In the genomic region with DNA sequence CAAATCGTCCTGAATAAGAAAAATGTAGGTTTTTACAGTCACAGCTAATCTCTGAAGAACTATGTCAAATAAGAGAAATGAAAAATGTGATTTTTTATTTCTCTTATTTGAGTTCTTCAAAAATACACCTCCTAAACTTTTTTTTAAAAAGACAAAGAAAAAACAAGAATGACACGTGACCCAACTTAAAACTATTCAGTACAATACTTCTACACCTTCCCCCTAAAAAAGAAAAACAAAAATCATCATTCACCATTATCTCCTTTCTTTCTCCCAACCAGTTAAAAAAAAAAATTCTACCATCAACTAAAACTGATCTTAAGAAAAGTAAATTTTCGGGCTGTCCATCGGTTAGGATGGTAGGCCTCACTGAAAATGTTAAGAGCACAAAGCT, we compare ENCODE assay signal across 8 cellular contexts. TPM values are rescaled to one million over a fixed set of nuclear protein-coding genes. Genes with fewer than 3 reads are reported as not detected.
DNase-seq lines count a peak whose midpoint lies in the region; ATAC-seq and TF ChIP-seq lines count a peak whose summit lies in the region.

No MANE protein-coding gene starts in this region.

- POLR2A ChIA-PET in MCF 10A (lab: Yijun Ruan, JAX): interaction anchor here (0.6 to 13.7 kb wide), 28 partner anchors 9 to 1210 kb away, joined by 3 to 650 read pairs (median 10); a partner anchor contains a TSS

- peaks cover 66% of the 10 kb centered on the region for H3K36me3 Mint-ChIP-seq in MCF 10A (ENCODE audit: insufficient read depth, unreplicated experiment)

- H3K4me3 ChIP-seq in cardiac muscle cell: peak overlapping the region; percentile 100
- peak overlapping the region; percentile 89 for H3K4me3 ChIP-seq in mesodermal cell (ENCODE audit: extremely low read depth, insufficient read depth, low read length, poor library complexity, severe bottlenecking)
- H3K4me3 ChIP-seq in urinary bladder (ENCODE audit: low read depth, low read length): peak overlapping the region; percentile 92

- H3K4me1 ChIP-seq in cardiac muscle cell (ENCODE audit: low read depth) (peaks cover 37% of the 10 kb centered on the region), mesodermal cell (ENCODE audit: control insufficient read depth, insufficient read depth, low read length, poor library complexity, severe bottlenecking) (peaks cover 20% of the 10 kb centered on the region), urinary bladder (ENCODE audit: insufficient read depth) (no peaks in the 10 kb centered on the region)

- H3K9me3 Mint-ChIP-seq in MCF 10A (ENCODE audit: unreplicated experiment): no peaks in the 10 kb centered on the region

- peak overlapping the region; percentile 99 for H3K27ac Mint-ChIP-seq in MCF 10A (ENCODE audit: low read depth, unreplicated experiment)

- DNase-seq in cardiac muscle cell (ENCODE audit: low read depth in 1 of 2, low spot score in 1 of 2) (no peak), left cardiac atrium (no peak), MCF 10A (ENCODE audit: unreplicated experiment) (no peak), kidney tubule cell (ENCODE audit: low spot score) (no peak)

- no TSS peak for BruUV-seq in MCF 10A (replicated peaks; lab: Mats Ljungman, UMichigan)

- 31 to 40% methylated on average over 1 to 3 of the region's 4 CpGs for WGBS in mesodermal cell (ENCODE audit: insufficient coverage in 2 of 2), 2 experiments
- WGBS in urinary bladder: 9% methylated on average over 4 of the region's 4 CpGs

- H3K27ac ChIP-seq in cardiac muscle cell (peak overlapping the region; percentile 91), mesodermal cell (ENCODE audit: low read depth, low read length, severe bottlenecking) (peak overlapping the region; percentile 92), urinary bladder (ENCODE audit: low read depth) (peak overlapping the region; percentile 98)

- H3K4me1 Mint-ChIP-seq in MCF 10A (ENCODE audit: insufficient read depth, unreplicated experiment): peaks cover 46% of the 10 kb centered on the region

- TF ChIP-seq CTCF in cardiac muscle cell (IDR thresholded peaks at IDR 0.05; ENCODE audit: low read depth, low read length): no peak
- TF ChIP-seq CTCF in MCF 10A (IDR thresholded peaks at IDR 0.05; ENCODE audit: unreplicated experiment): no peak

- no peaks in the 10 kb centered on the region for H3K27me3 Mint-ChIP-seq in MCF 10A (ENCODE audit: insufficient read depth, unreplicated experiment)

- CTCF ChIA-PET in MCF 10A (lab: Yijun Ruan, JAX): interaction anchor here (0.6 to 5.3 kb wide), 11 partner anchors 8 to 1139 kb away, joined by 3 to 24 read pairs (median 3); no protein-coding TSS in a partner anchor

- H3K9me3 ChIP-seq in cardiac muscle cell (ENCODE audit: low read depth): no peaks in the 10 kb centered on the region
- H3K9me3 ChIP-seq in mesodermal cell (ENCODE audit: control insufficient read depth, low read length): no peaks in the 10 kb centered on the region

- intact Hi-C loops in left cardiac atrium (cut with DNase I) (loop anchor here in 1 of 2 donors (10.0 kb wide), 1 partner anchor 52 kb away; no protein-coding TSS in a partner anchor), MCF 10A (cut with micrococcal nuclease) (loop anchor here (1.0 kb wide), 2 partner anchors 28 to 51 kb away; no protein-coding TSS in a partner anchor)

- peak overlapping the region; percentile 97 for H3K4me3 Mint-ChIP-seq in MCF 10A (ENCODE audit: unreplicated experiment)

- no peak for ATAC-seq in left cardiac atrium
- ATAC-seq in HG03139 (IDR thresholded peaks at IDR 0.05; ENCODE audit: unreplicated experiment): no peak
- ATAC-seq in HG02642 (IDR thresholded peaks at IDR 0.05; ENCODE audit: poor library complexity, unreplicated experiment): no peak

- no peaks in the 10 kb centered on the region for H3K27me3 ChIP-seq in cardiac muscle cell

- H3K36me3 ChIP-seq in cardiac muscle cell (no peaks in the 10 kb centered on the region), mesodermal cell (ENCODE audit: control insufficient read depth, insufficient read depth, low read length) (peaks cover 3% of the 10 kb centered on the region), urinary bladder (ENCODE audit: insufficient read depth) (no peaks in the 10 kb centered on the region)

RNA-seq across cellular contexts. Expression of a gene that starts 2.1 kb away (rescaled TPM):
- total RNA-seq in cardiac muscle cell (38.7 and 46.9 TPM in 2 replicates), left cardiac atrium (10 to 100 TPM; 28.3 to 30.4 TPM), MCF 10A (2022) (122 and 157 TPM in 2 replicates), urinary bladder (47.6 TPM)
- polyA plus RNA-seq in cardiac muscle cell (12.7 and 17.1 TPM in 2 replicates), urinary bladder (64.6 TPM)
- polyA plus RNA-seq in mesodermal cell (2013, experiment 1 of 2): 73.5 TPM
- 68.3 TPM for polyA plus RNA-seq in mesodermal cell (2013, experiment 2 of 2)

RNA-seq across cellular contexts. Expression of a gene that starts 55.9 kb away (rescaled TPM):
- total RNA-seq in cardiac muscle cell (10.8 and 12.2 TPM in 2 replicates), left cardiac atrium (10 to 100 TPM; 13.6 to 15.5 TPM), MCF 10A (2022) (74.4 and 89.6 TPM in 2 replicates), urinary bladder (22.0 TPM)
- polyA plus RNA-seq in cardiac muscle cell (30.5 and 31.0 TPM in 2 replicates), urinary bladder (19.3 TPM)
- polyA plus RNA-seq in mesodermal cell (2013, experiment 1 of 2): 32.2 TPM
- 41.9 TPM for polyA plus RNA-seq in mesodermal cell (2013, experiment 2 of 2)
